In the genomic region with DNA sequence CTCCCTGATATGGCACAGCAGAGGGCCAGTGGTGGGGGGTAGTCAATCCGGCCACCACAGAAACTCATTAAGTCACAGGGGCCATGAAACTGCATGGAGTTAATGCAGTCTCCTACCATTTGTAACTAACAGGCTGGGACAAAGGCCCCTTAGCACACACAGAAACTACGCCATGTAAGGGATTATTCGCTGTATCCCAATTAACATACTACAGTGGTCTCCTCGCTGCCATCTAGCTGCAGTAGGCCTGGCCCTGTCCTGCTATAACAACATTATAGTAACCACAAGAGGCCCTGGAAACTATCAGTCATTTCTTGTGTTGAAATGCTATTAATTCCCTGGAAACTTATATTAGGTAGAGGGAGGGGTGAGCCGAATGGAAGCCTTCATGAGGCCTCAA, we compare ENCODE assay signal across 26 cellular contexts.
DNase-seq lines count a peak whose midpoint lies in the region; ATAC-seq, FAIRE-seq and TF ChIP-seq lines count a peak whose summit lies in the region.
"Had no signal": no experiment of that assay in that cellular context is flagged by ENCODE, and none has a peak within 500 bp of the region (broad histone marks: within the 10 kb centered on the region; RNA-seq: fewer than 3 reads in every experiment).

No MANE protein-coding gene starts in this region.

- H3K27ac Mint-ChIP-seq in T-cell, result no peak overlapping the region
- H3K27ac Mint-ChIP-seq: activated CD4-positive, alpha-beta memory T cell treated with anti-CD3 and anti-CD28 coated beads, Interleukin-2, amount 10 ng/mL, durations not matched to agents 7 days and 5 days; activated naive CD4-positive, alpha-beta T cell treated with anti-CD3 and anti-CD28 coated beads, Interleukin-2, amount 50 U/mL, for 24 hours; activated T-cell treated with anti-CD3 and anti-CD28 coated beads, Interleukin-2, amount 50 U/mL, for 24 hours; brain; dendritic cell treated with granulocyte-macrophage colony-stimulating factor and Interleukin-4, amounts not matched to agents 40 ng/mL and 50 ng/mL, for 4 days had no signal

- H3K9me3 Mint-ChIP-seq in T-cell, result peaks cover 0 to 4% (median 0%) of the 10 kb centered on the region in 3 donors
- H3K9me3 Mint-ChIP-seq: activated CD4-positive, alpha-beta memory T cell treated with anti-CD3 and anti-CD28 coated beads, Interleukin-2, amount 10 ng/mL, durations not matched to agents 7 days and 5 days; activated naive CD4-positive, alpha-beta T cell treated with anti-CD3 and anti-CD28 coated beads, Interleukin-2, amount 50 U/mL, for 24 hours; activated T-cell treated with anti-CD3 and anti-CD28 coated beads, Interleukin-2, amount 50 U/mL, for 24 hours; brain; dendritic cell treated with granulocyte-macrophage colony-stimulating factor and Interleukin-4, amounts not matched to agents 40 ng/mL and 50 ng/mL, for 4 days had no signal

- no peak overlapping the region for H3K4me3 Mint-ChIP-seq in T-cell
- H3K4me3 Mint-ChIP-seq: activated CD4-positive, alpha-beta memory T cell treated with anti-CD3 and anti-CD28 coated beads, Interleukin-2, amount 10 ng/mL, durations not matched to agents 7 days and 5 days; activated naive CD4-positive, alpha-beta T cell treated with anti-CD3 and anti-CD28 coated beads, Interleukin-2, amount 50 U/mL, for 24 hours; activated T-cell treated with anti-CD3 and anti-CD28 coated beads, Interleukin-2, amount 50 U/mL, for 24 hours; brain; dendritic cell treated with granulocyte-macrophage colony-stimulating factor and Interleukin-4, amounts not matched to agents 40 ng/mL and 50 ng/mL, for 4 days had no signal

- no peaks in the 10 kb centered on the region for H3F3A ChIP-seq in PC-3 (ENCODE audit: low read length, unreplicated experiment)

- 97% methylated on average over 5 of the region's 5 CpGs for WGBS in HepG2 (ENCODE audit: low lambda C conversion rate)

- no peak overlapping the region for H3K4me3 ChIP-seq in PC-3 (ENCODE audit: low read length)
- H3K4me3 ChIP-seq in choroid plexus epithelial cell (ENCODE audit: low read depth, low read length), result no peak overlapping the region
- H3K4me3 ChIP-seq in HepG2 (replicated peaks in 1 of 3; ENCODE audit: insufficient read depth in 1 of 3, low read depth in 2 of 3, low read length in 3 of 3), result no peak overlapping the region
- H3K4me3 ChIP-seq: suprapubic skin had no signal

- no peak for ATAC-seq in PC-3
- ATAC-seq in HepG2, result peak; percentile 49
- ATAC-seq in T-cell (replicated peaks in 1 of 4), result no peak
- ATAC-seq: left ventricle myocardium superior, Right ventricle myocardium inferior had no signal

- peak; percentile 51 for FAIRE-seq in HepG2 (lab: Jason Lieb, UNC)
- FAIRE-seq: endothelial cell of umbilical vein, frontal cortex, GM12891 had no signal

- intact Hi-C loops in PC-3 (cut with micrococcal nuclease) (no loop called here), HepG2 (cut with micrococcal nuclease; ENCODE audit: unreplicated experiment) (loop anchor here (2.0 to 5.0 kb wide), 3 partner anchors 65 to 139 kb away; no protein-coding TSS in a partner anchor)

- POLR2A ChIA-PET in PC-3 (lab: Charles Lee; ENCODE audit: unreplicated experiment) (no interaction called here), HepG2 (lab: Yijun Ruan, JAX) (interaction anchor here (1.0 to 3.6 kb wide), 4 partner anchors 42 to 73 kb away, joined by 3 to 55 read pairs (median 14); a partner anchor contains a TSS), T-cell (lab: Charles Lee) (no interaction called here)

- CTCF ChIA-PET in PC-3 (lab: Charles Lee), result interaction anchor here (0.5 kb wide), 1 partner anchor 99 kb away, joined by 3 read pairs; no protein-coding TSS in a partner anchor
- CTCF ChIA-PET in HepG2 (lab: Yijun Ruan, JAX; ENCODE audit: low intra/inter-chr PET ratio, low total read pairs), result interaction anchor here (2.1 kb wide), 1 partner anchor 73 kb away, joined by 10 read pairs; a partner anchor contains a TSS
- CTCF ChIA-PET in T-cell (lab: Charles Lee), result no interaction called here

- H3K9ac ChIP-seq in PC-3 (ENCODE audit: low read length) (no peak overlapping the region), HepG2 (ENCODE audit: insufficient read depth, low read depth, low read length) (no peak overlapping the region)

- H3K9me3 ChIP-seq in PC-3 (ENCODE audit: low read length) (no peaks in the 10 kb centered on the region), HepG2 (ENCODE audit: low read length) (no peaks in the 10 kb centered on the region)
- H3K9me3 ChIP-seq: suprapubic skin had no signal

- DNase-seq in EH (ENCODE audit: low read depth) (peak; percentile 26), PC-3 (peak; percentile 7), choroid plexus epithelial cell (ENCODE audit: low read depth) (peak; percentile 35), HepG2 (ENCODE audit: low spot score) (peak; percentile 50), T-cell (no peak), NCI-H526 (lab: John Stamatoyannopoulos, UW) (no peak), NOMO-1 treated with dmso at 0.1 percent for 144 hours (lab: John Stamatoyannopoulos, UW; ENCODE audit: unreplicated experiment) (no peak)
- no peak for DNase-seq in activated CD4-positive, alpha-beta T cell treated with anti-CD3 and anti-CD28 coated beads for 1 hour
- DNase-seq: activated CD4-positive, alpha-beta memory T cell treated with anti-CD3 and anti-CD28 coated beads, Interleukin-2, amount 10 ng/mL, durations not matched to agents 7 days and 5 days; activated T-cell treated with anti-CD3 and anti-CD28 coated beads, Interleukin-2, amount 50 U/mL, for 24 hours; KBM-7; left ventricle myocardium superior; NCI-H1048; NCI-H2081; NCI-H510A; stimulated activated CD4-positive, alpha-beta T cell treated with anti-CD3 and anti-CD28 coated beads, Interleukin-15, amount 100 ng/mL, for 24 hours; T-helper 1 cell had no signal

- H3K36me3 ChIP-seq in PC-3 (ENCODE audit: low read depth, low read length) (no peaks in the 10 kb centered on the region), HepG2 (replicated peaks in 1 of 2; ENCODE audit: control insufficient read depth in 1 of 2, insufficient read depth in 2 of 2, low read length in 2 of 2) (no peaks in the 10 kb centered on the region)
- H3K36me3 ChIP-seq: suprapubic skin had no signal

- H4K20me1 ChIP-seq in PC-3 (ENCODE audit: low read length) (no peaks in the 10 kb centered on the region), HepG2 (ENCODE audit: insufficient read depth, low read length) (no peaks in the 10 kb centered on the region)

- no peaks in the 10 kb centered on the region for H3K79me2 ChIP-seq in PC-3 (ENCODE audit: low read length)
- H3K79me2 ChIP-seq in HepG2 (ENCODE audit: insufficient read depth, low read length), result no peaks in the 10 kb centered on the region

- H2AFZ ChIP-seq in PC-3 (ENCODE audit: low read length) (no peak overlapping the region), HepG2 (ENCODE audit: low read length) (no peak overlapping the region)

- no peak overlapping the region for H3K4me2 ChIP-seq in PC-3 (ENCODE audit: low read length)
- H3K4me2 ChIP-seq in HepG2 (ENCODE audit: low read depth, low read length), result no peak overlapping the region

- H3K4me1 ChIP-seq in PC-3 (ENCODE audit: insufficient read depth, low read length) (peaks cover 6% of the 10 kb centered on the region), HepG2 (ENCODE audit: insufficient read depth, low read length) (peaks cover 54% of the 10 kb centered on the region)
- H3K4me1 ChIP-seq: suprapubic skin had no signal

- no peak overlapping the region for H3K27ac ChIP-seq in PC-3 (ENCODE audit: low read length)
- no peak overlapping the region for H3K27ac ChIP-seq in HepG2 (ENCODE audit: extremely low read length, insufficient read depth, low read length)
- H3K27ac ChIP-seq: C4-2B, suprapubic skin had no signal

- in situ Hi-C loops in HepG2 (cut with HindIII; ENCODE audit: extremely low pct_ligation_motif_present, low pct_unique_long_range_greater_than_20kb), result loop anchor here (5.0 kb wide), 2 partner anchors 41 to 71 kb away; a partner anchor contains a TSS

- H3K27me3 Mint-ChIP-seq in T-cell, result peaks cover 6 to 12% of the 10 kb centered on the region in 2 donors
- H3K27me3 Mint-ChIP-seq: activated CD4-positive, alpha-beta memory T cell treated with anti-CD3 and anti-CD28 coated beads, Interleukin-2, amount 10 ng/mL, durations not matched to agents 7 days and 5 days; brain; dendritic cell treated with granulocyte-macrophage colony-stimulating factor and Interleukin-4, amounts not matched to agents 40 ng/mL and 50 ng/mL, for 4 days had no signal

- no peak for TF ChIP-seq POLR2A in HepG2 (IDR thresholded peaks at IDR 0.05; ENCODE audit: insufficient read depth in 1 of 2, low read depth in 2 of 2, low read length in 2 of 2)

- TF ChIP-seq EP300 in HepG2 (IDR thresholded peaks at IDR 0.05; ENCODE audit: low read depth in 2 of 2, low read length in 2 of 2) (no peak), HepG2 (CRISPR knock-in tag; IDR thresholded peaks at IDR 0.05; ENCODE audit: borderline replicate concordance) (no peak)

- H3K27me3 ChIP-seq in PC-3 (ENCODE audit: low read length) (no peaks in the 10 kb centered on the region), HepG2 (ENCODE audit: control insufficient read depth in 1 of 2, insufficient read depth in 2 of 2, low read length in 2 of 2) (no peaks in the 10 kb centered on the region)
- H3K27me3 ChIP-seq: suprapubic skin had no signal

- H3K4me1 Mint-ChIP-seq in T-cell, result no peaks in the 10 kb centered on the region
- H3K4me1 Mint-ChIP-seq: activated CD4-positive, alpha-beta memory T cell treated with anti-CD3 and anti-CD28 coated beads, Interleukin-2, amount 10 ng/mL, durations not matched to agents 7 days and 5 days; activated naive CD4-positive, alpha-beta T cell treated with anti-CD3 and anti-CD28 coated beads, Interleukin-2, amount 50 U/mL, for 24 hours had no signal

- no peaks in the 10 kb centered on the region for H3K9me2 ChIP-seq in PC-3 (replicated peaks; ENCODE audit: low read length)

- H3K36me3 Mint-ChIP-seq in T-cell, result no peaks in the 10 kb centered on the region
- H3K36me3 Mint-ChIP-seq: activated naive CD4-positive, alpha-beta T cell treated with anti-CD3 and anti-CD28 coated beads, Interleukin-2, amount 50 U/mL, for 24 hours; brain had no signal

- no peak for TF ChIP-seq RAD21 in HepG2 (CRISPR knock-in tag; IDR thresholded peaks at IDR 0.05)

- BruUV-seq in PC-3 (replicated peaks; lab: Mats Ljungman, UMichigan) (no TSS peak), HepG2 (replicated peaks; lab: Mats Ljungman, UMichigan) (no TSS peak)

- TF ChIP-seq CTCF in PC-3 (conservative IDR thresholded peaks at IDR 0.05; ENCODE audit: low read depth, low read length) (0 out of 2 replicates have a peak, but pooled peaks have one; percentile 24), choroid plexus epithelial cell (conservative IDR thresholded peaks at IDR 0.05; ENCODE audit: low read depth, low read length) (peak; percentile 43), HepG2 (CRISPR knock-in tag; IDR thresholded peaks at IDR 0.05) (peak; percentile 43)

TF ChIP-seq in HepG2, 621 proteins besides CTCF, POLR2A, EP300 and RAD21 (continues in another document):
- TF ChIP-seq CBX1 (IDR thresholded peaks at IDR 0.05; ENCODE audit: low read depth) (no peak), AKAP8 (CRISPR knock-in tag; IDR thresholded peaks at IDR 0.05) (no peak)
- TF ChIP-seq, protein P1, sequence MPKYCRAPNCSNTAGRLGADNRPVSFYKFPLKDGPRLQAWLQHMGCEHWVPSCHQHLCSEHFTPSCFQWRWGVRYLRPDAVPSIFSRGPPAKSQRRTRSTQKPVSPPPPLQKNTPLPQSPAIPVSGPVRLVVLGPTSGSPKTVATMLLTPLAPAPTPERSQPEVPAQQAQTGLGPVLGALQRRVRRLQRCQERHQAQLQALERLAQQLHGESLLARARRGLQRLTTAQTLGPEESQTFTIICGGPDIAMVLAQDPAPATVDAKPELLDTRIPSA (CRISPR knock-in tag; IDR thresholded peaks at IDR 0.05; ENCODE audit: borderline replicate concordance), result no peak

Comparison
In these comparisons a context has a peak if more than half of its experiments do, and no peak if none do; other contexts are left out.
1. DNase-seq: peak in EH (single experiment), PC-3 (single experiment), choroid plexus epithelial cell (single experiment) and HepG2 (single experiment); none in activated CD4-positive, alpha-beta T cell treated with anti-CD3 and anti-CD28 coated beads for 1 hour (single experiment), T-cell (0 of 34), NCI-H526 (0 of 2) and NOMO-1 treated with dmso at 0.1 percent for 144 hours (single experiment).
2. CTCF ChIA-PET loops: an anchor here in PC-3 (0.5 kb wide) and HepG2 (2.1 kb wide); none called in T-cell.
3. Peak in every context shown above with its lines, with median percentiles within 50 percentile points of each other: CTCF ChIP-seq.